Comparison of ENCODE assay signal across 22 cellular contexts in the genomic region with DNA sequence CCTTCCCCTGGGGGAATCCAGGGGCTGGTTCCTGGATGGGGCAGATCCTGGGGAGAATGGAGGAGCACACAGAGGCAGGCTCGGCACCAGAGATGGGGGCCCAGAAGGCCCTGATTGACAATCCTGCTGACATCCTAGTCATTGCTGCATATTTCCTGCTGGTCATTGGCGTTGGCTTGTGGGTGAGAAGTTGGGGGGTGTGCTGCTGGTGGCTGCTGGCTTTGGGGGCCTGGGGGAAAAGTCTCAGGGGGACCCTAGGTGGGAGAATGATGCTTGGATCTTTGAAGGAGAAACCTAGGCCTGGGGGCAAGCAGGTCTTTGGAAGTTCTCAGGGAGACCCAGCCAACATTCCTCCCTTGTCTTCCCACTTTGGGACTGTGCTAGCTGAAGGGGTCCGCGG. TPM values are rescaled to one million over a fixed set of nuclear protein-coding genes. Genes with fewer than 3 reads are reported as not detected.
A peak's percentile ranks its signal among the peaks of the same experiment; 100 is the strongest.
DNase-seq lines count a peak whose midpoint lies in the region; ATAC-seq and TF ChIP-seq lines count a peak whose summit lies in the region.
"Had no signal": no experiment of that assay in that cellular context is flagged by ENCODE, and none has a peak within 500 bp of the region (broad histone marks: within the 10 kb centered on the region; RNA-seq: fewer than 3 reads in every experiment).

TSS of gene SLC5A2 (plus strand) at position 43 of the 400 bp plus-strand sequence. CDS start at position 57, 14 bp downstream.

- peaks cover 4% of the 10 kb centered on the region for H3K4me1 Mint-ChIP-seq in neural crest cell
- peaks cover 3% of the 10 kb centered on the region for H3K4me1 Mint-ChIP-seq in stimulated activated effector memory CD8-positive, alpha-beta T cell treated with anti-CD3 and anti-CD28 coated beads, Interleukin-12 subunit alpha, Interleukin-12 subunit beta, amount 100 ng/mL, for 72 hours

- H3K4me2 ChIP-seq in hepatocyte: no peak within 1 kb of the TSS
- H3K4me2 ChIP-seq: GM23338 had no signal

- H3K27ac Mint-ChIP-seq in neural crest cell (ENCODE audit: unreplicated experiment): no peak within 1 kb of the TSS
- peak within 1 kb of the TSS; percentile 53 for H3K27ac Mint-ChIP-seq in stimulated activated effector memory CD8-positive, alpha-beta T cell treated with anti-CD3 and anti-CD28 coated beads, Interleukin-12 subunit alpha, Interleukin-12 subunit beta, amount 100 ng/mL, for 72 hours
- H3K27ac Mint-ChIP-seq: CD4-positive, alpha-beta T cell; GM23338; HFFc6 had no signal

- H2AFZ ChIP-seq in hepatocyte: no peak within 1 kb of the TSS
- H2AFZ ChIP-seq: GM23338 had no signal

- peak within 1 kb of the TSS; percentile 77 for H3K27ac ChIP-seq in hepatocyte
- H3K27ac ChIP-seq: C4-2B, HL-60 had no signal

- TF ChIP-seq CTCF in hepatocyte (IDR thresholded peaks at IDR 0.05; ENCODE audit: poor library complexity) (no peak), neural crest cell (conservative IDR thresholded peaks at IDR 0.05) (no peak)

- H3K9me3 Mint-ChIP-seq in neural crest cell: no peaks in the 10 kb centered on the region
- no peaks in the 10 kb centered on the region for H3K9me3 Mint-ChIP-seq in stimulated activated effector memory CD8-positive, alpha-beta T cell treated with anti-CD3 and anti-CD28 coated beads, Interleukin-12 subunit alpha, Interleukin-12 subunit beta, amount 100 ng/mL, for 72 hours
- H3K9me3 Mint-ChIP-seq: CD4-positive, alpha-beta T cell; GM23338; HFFc6 had no signal

- no peaks in the 10 kb centered on the region for H4K20me1 ChIP-seq in hepatocyte (ENCODE audit: insufficient read depth, poor library complexity, severe bottlenecking)

- no peak within 1 kb of the TSS for H3K4me3 ChIP-seq in hepatocyte
- H3K4me3 ChIP-seq: GM23338 had no signal

- H3K36me3 Mint-ChIP-seq in neural crest cell (ENCODE audit: low read depth): no peaks in the 10 kb centered on the region
- no peaks in the 10 kb centered on the region for H3K36me3 Mint-ChIP-seq in stimulated activated effector memory CD8-positive, alpha-beta T cell treated with anti-CD3 and anti-CD28 coated beads, Interleukin-12 subunit alpha, Interleukin-12 subunit beta, amount 100 ng/mL, for 72 hours

- no peaks in the 10 kb centered on the region for H3K27me3 ChIP-seq in hepatocyte

- H3K27me3 Mint-ChIP-seq in neural crest cell (ENCODE audit: low read depth): peaks cover 95% of the 10 kb centered on the region
- H3K27me3 Mint-ChIP-seq: CD4-positive, alpha-beta T cell had no signal

- H3K36me3 ChIP-seq in hepatocyte (replicated peaks; ENCODE audit: insufficient read depth, low read depth): no peaks in the 10 kb centered on the region

- no peaks in the 10 kb centered on the region for H3K9me2 ChIP-seq in hepatocyte (replicated peaks; ENCODE audit: insufficient read depth)

- 93% methylated on average over 4 of the region's 4 CpGs for WGBS in hepatocyte (ENCODE audit: low lambda C conversion rate, missing lambda C conversion rate)

- no peaks in the 10 kb centered on the region for H3K79me2 ChIP-seq in hepatocyte

- ATAC-seq in stimulated activated effector memory CD8-positive, alpha-beta T cell treated with anti-CD3 and anti-CD28 coated beads, Interleukin-12 subunit alpha, Interleukin-12 subunit beta, amount 100 ng/mL, for 72 hours: no peak
- ATAC-seq: GM23338, HCT116 had no signal

- H3K4me3 Mint-ChIP-seq in neural crest cell: peak within 1 kb of the TSS; percentile 1
- H3K4me3 Mint-ChIP-seq in stimulated activated effector memory CD8-positive, alpha-beta T cell treated with anti-CD3 and anti-CD28 coated beads, Interleukin-12 subunit alpha, Interleukin-12 subunit beta, amount 100 ng/mL, for 72 hours: no peak within 1 kb of the TSS
- H3K4me3 Mint-ChIP-seq: CD4-positive, alpha-beta T cell; GM23338; HFFc6 had no signal

- no peak for DNase-seq in hepatocyte (ENCODE audit: low spot score)
- DNase-seq in neural crest cell (ENCODE audit: low read depth, low spot score): no peak
- DNase-seq in stimulated activated effector memory CD8-positive, alpha-beta T cell treated with anti-CD3 and anti-CD28 coated beads, Interleukin-12 subunit alpha, Interleukin-12 subunit beta, amount 100 ng/mL, for 72 hours (ENCODE audit: low spot score in 2 of 2): no peak
- no peak for DNase-seq in Kasumi-1 (lab: John Stamatoyannopoulos, UW)
- no peak for DNase-seq in NCI-H2081 treated with DMSO at 0.1 percent for 48 hours (lab: John Stamatoyannopoulos, UW)
- no peak for DNase-seq in EL
- DNase-seq: ACHN; AML-193; Caco-2; CD4-positive, alpha-beta T cell; DMS79; GF-D8; H7; HFFc6; IMR-90 had no signal

- H3K9me3 ChIP-seq in hepatocyte (ENCODE audit: low read depth): no peaks in the 10 kb centered on the region
- H3K9me3 ChIP-seq: Caco-2 had no signal

- H3K4me1 ChIP-seq in hepatocyte (ENCODE audit: insufficient read depth): peaks cover 18% of the 10 kb centered on the region

RNA-seq across cellular contexts. Expression of gene SLC5A2, which starts in this region (rescaled TPM):
- total RNA-seq in hepatocyte (2.3 and 2.5 TPM in 2 replicates), neural crest cell (not detected in 2 replicates)
- 7.5 and 12.7 TPM in 2 replicates for polyA plus RNA-seq in hepatocyte
- total RNA-seq: Daoy, HT1080, IMR-90 had no signal
- polyA plus RNA-seq: BJ, IMR-90 had no signal
